ENCODE assay signal across 1 cellular context in genomic region chr20:22584922-22585785, GRCh38.
A peak's percentile ranks its signal among the peaks of the same experiment; 100 is the strongest.
TF ChIP-seq lines count a peak whose summit lies in the region.

No MANE protein-coding gene starts in this region.

TF ChIP-seq in HepG2, 621 proteins besides CTCF, POLR2A, EP300 and RAD21 (continued from another document and continues in another):
- TF ChIP-seq ZFP36 (IDR thresholded peaks at IDR 0.05; ENCODE audit: borderline replicate concordance, low read depth, low read length, partially characterized antibody) (no peak), KLF9 (CRISPR knock-in tag; IDR thresholded peaks at IDR 0.05; ENCODE audit: low read depth) (no peak), SNAPC4 (CRISPR knock-in tag; IDR thresholded peaks at IDR 0.05) (no peak), ZNF20 (CRISPR knock-in tag; IDR thresholded peaks at IDR 0.05) (no peak), ZNF577 (CRISPR knock-in tag; IDR thresholded peaks at IDR 0.05; ENCODE audit: borderline replicate concordance, low read depth) (no peak), ZBTB42 (CRISPR knock-in tag; IDR thresholded peaks at IDR 0.05) (no peak), ZBTB25 (CRISPR knock-in tag; IDR thresholded peaks at IDR 0.05) (peak; percentile 92), NFE2L2 (IDR thresholded peaks at IDR 0.05; ENCODE audit: low read length) (no peak), ZNF724P (CRISPR knock-in tag; IDR thresholded peaks at IDR 0.05; ENCODE audit: borderline replicate concordance) (peak; percentile 70; the same call in 1 of the 2 replicates), ZBTB26 (CRISPR knock-in tag; IDR thresholded peaks at IDR 0.05; ENCODE audit: borderline replicate concordance) (peak; percentile 69; the same call in 1 of the 2 replicates), HNRNPUL1 (IDR thresholded peaks at IDR 0.05; ENCODE audit: low read depth, low read length) (0 out of 2 replicates have a peak, but pooled peaks have one; percentile 26), RFX1 (IDR thresholded peaks at IDR 0.05) (no peak), MED1 (CRISPR knock-in tag; IDR thresholded peaks at IDR 0.05) (peak; percentile 92), ZBTB49 (CRISPR knock-in tag; IDR thresholded peaks at IDR 0.05; ENCODE audit: borderline replicate concordance) (no peak), KMT2B (CRISPR knock-in tag; IDR thresholded peaks at IDR 0.05) (peak; percentile 86), PCBP2 (optimal IDR thresholded peaks at IDR 0.05; ENCODE audit: low read depth, low read length, poor library complexity, severe bottlenecking) (no peak), PTBP1 (IDR thresholded peaks at IDR 0.05; ENCODE audit: low read depth, low read length, poor library complexity, severe bottlenecking) (no peak), SMARCC2 (IDR thresholded peaks at IDR 0.05) (no peak), JUND (CRISPR knock-in tag; IDR thresholded peaks at IDR 0.05) (no peak), ZNF382 (CRISPR knock-in tag; IDR thresholded peaks at IDR 0.05; ENCODE audit: borderline replicate concordance) (no peak), RBAK (CRISPR knock-in tag; IDR thresholded peaks at IDR 0.05) (0 out of 2 replicates have a peak, but pooled peaks have one; percentile 21), ZBTB10 (CRISPR knock-in tag; IDR thresholded peaks at IDR 0.05; ENCODE audit: borderline replicate concordance) (peak; percentile 60), ZNF34 (CRISPR knock-in tag; IDR thresholded peaks at IDR 0.05; ENCODE audit: borderline replicate concordance) (0 out of 2 replicates have a peak, but pooled peaks have one; percentile 14), ZNF292 (CRISPR knock-in tag; IDR thresholded peaks at IDR 0.05; ENCODE audit: borderline replicate concordance, low read depth) (peak; percentile 86; the same call in 1 of the 2 replicates), NCOA1 (CRISPR knock-in tag; IDR thresholded peaks at IDR 0.05) (no peak)
- TF ChIP-seq, protein P1, sequence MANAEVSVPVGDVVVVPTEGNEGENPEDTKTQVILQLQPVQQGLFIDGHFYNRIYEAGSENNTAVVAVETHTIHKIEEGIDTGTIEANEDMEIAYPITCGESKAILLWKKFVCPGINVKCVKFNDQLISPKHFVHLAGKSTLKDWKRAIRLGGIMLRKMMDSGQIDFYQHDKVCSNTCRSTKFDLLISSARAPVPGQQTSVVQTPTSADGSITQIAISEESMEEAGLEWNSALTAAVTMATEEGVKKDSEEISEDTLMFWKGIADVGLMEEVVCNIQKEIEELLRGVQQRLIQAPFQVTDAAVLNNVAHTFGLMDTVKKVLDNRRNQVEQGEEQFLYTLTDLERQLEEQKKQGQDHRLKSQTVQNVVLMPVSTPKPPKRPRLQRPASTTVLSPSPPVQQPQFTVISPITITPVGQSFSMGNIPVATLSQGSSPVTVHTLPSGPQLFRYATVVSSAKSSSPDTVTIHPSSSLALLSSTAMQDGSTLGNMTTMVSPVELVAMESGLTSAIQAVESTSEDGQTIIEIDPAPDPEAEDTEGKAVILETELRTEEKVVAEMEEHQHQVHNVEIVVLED (CRISPR knock-in tag; IDR thresholded peaks at IDR 0.05; ENCODE audit: borderline replicate concordance): peak; percentile 65; the same call in 1 of the 2 replicates
- TF ChIP-seq, protein P2, sequence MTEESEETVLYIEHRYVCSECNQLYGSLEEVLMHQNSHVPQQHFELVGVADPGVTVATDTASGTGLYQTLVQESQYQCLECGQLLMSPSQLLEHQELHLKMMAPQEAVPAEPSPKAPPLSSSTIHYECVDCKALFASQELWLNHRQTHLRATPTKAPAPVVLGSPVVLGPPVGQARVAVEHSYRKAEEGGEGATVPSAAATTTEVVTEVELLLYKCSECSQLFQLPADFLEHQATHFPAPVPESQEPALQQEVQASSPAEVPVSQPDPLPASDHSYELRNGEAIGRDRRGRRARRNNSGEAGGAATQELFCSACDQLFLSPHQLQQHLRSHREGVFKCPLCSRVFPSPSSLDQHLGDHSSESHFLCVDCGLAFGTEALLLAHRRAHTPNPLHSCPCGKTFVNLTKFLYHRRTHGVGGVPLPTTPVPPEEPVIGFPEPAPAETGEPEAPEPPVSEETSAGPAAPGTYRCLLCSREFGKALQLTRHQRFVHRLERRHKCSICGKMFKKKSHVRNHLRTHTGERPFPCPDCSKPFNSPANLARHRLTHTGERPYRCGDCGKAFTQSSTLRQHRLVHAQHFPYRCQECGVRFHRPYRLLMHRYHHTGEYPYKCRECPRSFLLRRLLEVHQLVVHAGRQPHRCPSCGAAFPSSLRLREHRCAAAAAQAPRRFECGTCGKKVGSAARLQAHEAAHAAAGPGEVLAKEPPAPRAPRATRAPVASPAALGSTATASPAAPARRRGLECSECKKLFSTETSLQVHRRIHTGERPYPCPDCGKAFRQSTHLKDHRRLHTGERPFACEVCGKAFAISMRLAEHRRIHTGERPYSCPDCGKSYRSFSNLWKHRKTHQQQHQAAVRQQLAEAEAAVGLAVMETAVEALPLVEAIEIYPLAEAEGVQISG (CRISPR knock-in tag; IDR thresholded peaks at IDR 0.05): peak; percentile 92
